Comparison of ENCODE assay signal across 2 cellular contexts in genomic region chr7:73699370-73700069, GRCh38.
TF ChIP-seq lines count a peak whose summit lies in the region.

No MANE protein-coding gene starts in this region.

TF ChIP-seq in HEK293, 187 proteins besides CTCF, POLR2A, EP300 and RAD21:
- TF ChIP-seq BCL11B (tag by site-specific recombination; IDR thresholded peaks at IDR 0.05; ENCODE audit: low read depth): no peak
- TF ChIP-seq ZBTB44 (tag by site-specific recombination; IDR thresholded peaks at IDR 0.05): 0 out of 2 replicates have a peak, but pooled peaks have one; percentile 28

TF ChIP-seq in GM23338, 12 proteins besides CTCF, POLR2A, EP300 and RAD21:
- TF ChIP-seq EZH2 (IDR thresholded peaks at IDR 0.05; ENCODE audit: low read depth, unreplicated experiment) (no peak), NANOG (IDR thresholded peaks at IDR 0.05; ENCODE audit: borderline replicate concordance) (no peak), CREB1 (CRISPR knock-in tag; IDR thresholded peaks at IDR 0.05; ENCODE audit: low read depth) (no peak), JUNB (IDR thresholded peaks at IDR 0.05; ENCODE audit: unreplicated experiment) (no peak), REST (IDR thresholded peaks at IDR 0.05; ENCODE audit: unreplicated experiment) (no peak), ETS1 (IDR thresholded peaks at IDR 0.05) (no peak), POLR2AphosphoS5 (IDR thresholded peaks at IDR 0.05; ENCODE audit: low read depth) (no peak), ZNF331 (CRISPR knock-in tag; IDR thresholded peaks at IDR 0.05; ENCODE audit: low read depth) (no peak), ZNF462 (CRISPR knock-in tag; IDR thresholded peaks at IDR 0.05) (no peak), EZH2phosphoT487 (IDR thresholded peaks at IDR 0.05; ENCODE audit: unreplicated experiment) (no peak), STAT1 (IDR thresholded peaks at IDR 0.05; ENCODE audit: unreplicated experiment) (no peak), ZNF114 (CRISPR knock-in tag; IDR thresholded peaks at IDR 0.05) (no peak)
